ENCODE assay signal across 16 cellular contexts in genomic region chr2:202817771-202818170, GRCh38. TPM values are rescaled to one million over a fixed set of nuclear protein-coding genes. Genes with fewer than 3 reads are reported as not detected.
A peak's percentile ranks its signal among the peaks of the same experiment; 100 is the strongest.
DNase-seq lines count a peak whose midpoint lies in the region; ATAC-seq, FAIRE-seq and TF ChIP-seq lines count a peak whose summit lies in the region.
"Had no signal": no experiment of that assay in that cellular context is flagged by ENCODE, and none has a peak within 500 bp of the region (broad histone marks: within the 10 kb centered on the region; RNA-seq: fewer than 3 reads in every experiment).

No MANE protein-coding gene starts in this region.

- WGBS in A549 (ENCODE audit: missing lambda C conversion rate): 43% methylated on average over 1 of the region's 1 CpG
- 50 to 53% methylated on average over 1 of the region's 1 CpG for WGBS in testis, 2 donors

- H3K4me1 ChIP-seq in A549 (peaks cover 7% of the 10 kb centered on the region; the same call in 1 of the 3 replicates), testis (peaks cover 35% of the 10 kb centered on the region)

- H3K36me3 ChIP-seq in testis (ENCODE audit: low read depth, missing control alignments): no peaks in the 10 kb centered on the region
- H3K36me3 ChIP-seq: HAP-1 had no signal

- no peak overlapping the region for H3K4me2 ChIP-seq in A549

- H3K27ac ChIP-seq in A549 (no peak overlapping the region), testis (peak overlapping the region; percentile 60 to 66)
- H3K27ac ChIP-seq: 22Rv1 had no signal

- H3K4me3 ChIP-seq in A549: no peak overlapping the region
- H3K4me3 ChIP-seq in testis: no peak overlapping the region
- H3K4me3 ChIP-seq: HAP-1 had no signal

- TF ChIP-seq POLR2A in A549 (IDR thresholded peaks at IDR 0.05; ENCODE audit: low read length) (no peak), testis (IDR thresholded peaks at IDR 0.05) (no peak)

- POLR2A ChIA-PET in A549 (lab: Yijun Ruan, JAX): no interaction called here

- CTCF ChIA-PET in A549 (lab: Yijun Ruan, JAX): interaction anchor here (0.6 kb wide), 1 partner anchor 34 kb away, joined by 4 read pairs; no protein-coding TSS in a partner anchor

- no peaks in the 10 kb centered on the region for H3K27me3 ChIP-seq in testis

- H3K9me3 ChIP-seq in A549 (no peaks in the 10 kb centered on the region), testis (no peaks in the 10 kb centered on the region)
- H3K9me3 ChIP-seq: HAP-1 had no signal

- intact Hi-C loops in testis (cut with DNase I; ENCODE audit: low total_unique reads): no loop called here

- TF ChIP-seq CTCF in A549 (IDR thresholded peaks at IDR 0.05): no peak
- TF ChIP-seq CTCF in testis (IDR thresholded peaks at IDR 0.05): no peak
- TF ChIP-seq CTCF in D721Med (IDR thresholded peaks at IDR 0.05; ENCODE audit: insufficient read depth, missing control alignments): no peak

- DNase-seq in A549 (ENCODE audit: low read depth in 1 of 2, low spot score in 1 of 2) (no peak), testis (no peak), NK-92 (lab: John Stamatoyannopoulos, UW; ENCODE audit: unreplicated experiment) (no peak), middle frontal gyrus (ENCODE audit: extremely low spot score, low spot score) (no peak), D721Med (ENCODE audit: insufficient read length, low spot score) (no peak)
- DNase-seq: C1 segment of cervical spinal cord, Calu3, COR-L47, DMS153, DND-41, GOT3, HFFc6 had no signal

- no peak for TF ChIP-seq RAD21 in A549 (conservative IDR thresholded peaks at IDR 0.05 in 1 of 2, IDR thresholded peaks at IDR 0.05 in 1 of 2)

- FAIRE-seq in A549 (lab: Jason Lieb, UNC) (no peak), colon (lab: Jason Lieb, UNC) (peak; percentile 47), D721Med (lab: Jason Lieb, UNC) (no peak)
- FAIRE-seq: H54 had no signal

- no peak for ATAC-seq in A549

- no peak for TF ChIP-seq EP300 in A549 (IDR thresholded peaks at IDR 0.05)

TF ChIP-seq in A549, 52 proteins besides CTCF, POLR2A, EP300 and RAD21:
- TF ChIP-seq NFE2L2 (conservative IDR thresholded peaks at IDR 0.05; ENCODE audit: low read length): no peak
- no peak for TF ChIP-seq FOSL2 (IDR thresholded peaks at IDR 0.05)
- TF ChIP-seq FOSL2 (CRISPR knock-in tag; IDR thresholded peaks at IDR 0.05): 0 out of 2 replicates have a peak, but pooled peaks have one; percentile 23

RNA-seq across cellular contexts. Expression of gene ICA1L, which starts 53.8 kb away (rescaled TPM):
- polyA plus RNA-seq in A549 (2011; rRNA removed): 4.7 and 6.0 TPM in 2 replicates
- polyA plus RNA-seq in A549 (2012; cell fraction: cytosol; rRNA removed): 0.93 and 1.2 TPM in 2 replicates
- polyA plus RNA-seq in A549 (2012; cell fraction: nucleus; rRNA removed): 1.5 and 2.1 TPM in 2 replicates
- 1.6 to 2.2 TPM (median 2.2 TPM) in 3 replicates for polyA plus RNA-seq in A549 (2017; fragmentation: RNase III; extraction: RNeasy Plus Mini Kit Qiagen cat#74134 plus additional on column Dnase treatment)
- polyA minus RNA-seq in A549 (2011; rRNA and poly(A)+ RNA removed): 2.1 and 4.6 TPM in 2 replicates
- total RNA-seq in testis: 10 to 100 TPM; 36.0 to 41.8 TPM
- polyA plus RNA-seq in testis (ENCODE audit: insufficient read depth, low read depth, low replicate concordance): 18.9 TPM

Comparison
In these comparisons a context has a peak if more than half of its experiments do, and no peak if none do; other contexts are left out.
1. H3K27ac ChIP-seq: peak in testis (2 of 2); none in A549 (0 of 2).